Comparison of ENCODE assay signal across 17 cellular contexts in genomic region chr4:53589511-53589910, GRCh38. TPM values are rescaled to one million over a fixed set of nuclear protein-coding genes. Genes with fewer than 3 reads are reported as not detected.
A peak's percentile ranks its signal among the peaks of the same experiment; 100 is the strongest.
DNase-seq lines count a peak whose midpoint lies in the region; ATAC-seq and TF ChIP-seq lines count a peak whose summit lies in the region.
"Had no signal": no experiment of that assay in that cellular context is flagged by ENCODE, and none has a peak within 500 bp of the region (broad histone marks: within the 10 kb centered on the region; RNA-seq: fewer than 3 reads in every experiment).

No MANE protein-coding gene starts in this region.

- H3K36me3 Mint-ChIP-seq in type B pancreatic cell, result peaks cover 5% of the 10 kb centered on the region
- H3K36me3 Mint-ChIP-seq in stimulated activated naive B cell treated with anti-CD40 and anti-IgM and Interleukin-4, amounts not matched to agents 10 μg/mL and 1 μg/mL and 100 μg/mL, for 72 hours, result no peaks in the 10 kb centered on the region

- DNase-seq in NOMO-1 treated with DMSO at 0.1 percent for 48 hours (lab: John Stamatoyannopoulos, UW; ENCODE audit: unreplicated experiment) (peak; percentile 3), NOMO-1 (lab: John Stamatoyannopoulos, UW; ENCODE audit: unreplicated experiment in 2 of 2) (no peak), fibroblast of the aortic adventitia (ENCODE audit: low read depth) (peak; percentile 23), type B pancreatic cell (ENCODE audit: extremely low spot score, unreplicated experiment) (no peak)
- no peak for DNase-seq in stimulated activated naive B cell treated with anti-CD40 and anti-IgM and Interleukin-4, amounts not matched to agents 10 μg/mL and 1 μg/mL and 100 μg/mL, for 72 hours
- DNase-seq: 8988T, DMS79 treated with DMSO at 0.1 percent for 48 hours, HFFc6, Karpas-422, NCI-H1105 treated with DMSO at 0.1 percent for 48 hours, NCI-H187, NCI-H446, NCI-H774, SHP77 treated with DMSO at 0.1 percent for 48 hours had no signal

- peaks cover 51% of the 10 kb centered on the region for H3K4me1 Mint-ChIP-seq in type B pancreatic cell (ENCODE audit: unreplicated experiment)
- peaks cover 10 to 21% of the 10 kb centered on the region in 2 donors for H3K4me1 Mint-ChIP-seq in stimulated activated naive B cell treated with anti-CD40 and anti-IgM and Interleukin-4, amounts not matched to agents 10 μg/mL and 1 μg/mL and 100 μg/mL, for 72 hours

- H3K9me3 Mint-ChIP-seq in type B pancreatic cell, result peaks cover 5% of the 10 kb centered on the region
- H3K9me3 Mint-ChIP-seq in stimulated activated naive B cell treated with anti-CD40 and anti-IgM and Interleukin-4, amounts not matched to agents 10 μg/mL and 1 μg/mL and 100 μg/mL, for 72 hours, result no peaks in the 10 kb centered on the region
- H3K9me3 Mint-ChIP-seq: HFFc6 had no signal

- H3K4me3 ChIP-seq in fibroblast of the aortic adventitia (ENCODE audit: low read depth, low read length) (no peak overlapping the region), mucosa of rectum (ENCODE audit: low read length in 2 of 2) (peak overlapping the region; percentile 58 to 84)

- H3K27ac ChIP-seq in mucosa of rectum (ENCODE audit: low read depth in 2 of 2, low read length in 2 of 2), result peak overlapping the region in 1 of 2 donors; percentile 84

- peak overlapping the region; percentile 52 for H3K4me3 Mint-ChIP-seq in type B pancreatic cell
- H3K4me3 Mint-ChIP-seq in stimulated activated naive B cell treated with anti-CD40 and anti-IgM and Interleukin-4, amounts not matched to agents 10 μg/mL and 1 μg/mL and 100 μg/mL, for 72 hours, result no peak overlapping the region
- H3K4me3 Mint-ChIP-seq: HFFc6 had no signal

- H3K9ac ChIP-seq in mucosa of rectum (ENCODE audit: low read depth in 1 of 2, low read length in 2 of 2), result peak overlapping the region in 1 of 2 donors; percentile 72

- H3K9me3 ChIP-seq in mucosa of rectum (ENCODE audit: control insufficient read depth in 2 of 2, low read length in 2 of 2), result no peaks in the 10 kb centered on the region

- no peaks in the 10 kb centered on the region for H3K36me3 ChIP-seq in mucosa of rectum (ENCODE audit: control insufficient read depth in 2 of 2, insufficient read depth in 2 of 2, low read length in 2 of 2)

- no peaks in the 10 kb centered on the region for H3K27me3 ChIP-seq in mucosa of rectum (ENCODE audit: control insufficient read depth in 2 of 2, insufficient read depth in 2 of 2, low read length in 2 of 2)

- peaks cover 12 to 49% of the 10 kb centered on the region in 2 donors for H3K4me1 ChIP-seq in mucosa of rectum (ENCODE audit: control insufficient read depth in 2 of 2, insufficient read depth in 2 of 2, low read length in 2 of 2)

- no peak for ATAC-seq in stimulated activated naive B cell treated with anti-CD40 and anti-IgM and Interleukin-4, amounts not matched to agents 10 μg/mL and 1 μg/mL and 100 μg/mL, for 72 hours (replicated peaks)
- ATAC-seq in GM18520 (IDR thresholded peaks at IDR 0.05; ENCODE audit: unreplicated experiment), result no peak
- no peak for ATAC-seq in HG03520 (IDR thresholded peaks at IDR 0.05; ENCODE audit: unreplicated experiment)

- H3K27me3 Mint-ChIP-seq in type B pancreatic cell, result peaks cover 7% of the 10 kb centered on the region
- H3K27me3 Mint-ChIP-seq in stimulated activated naive B cell treated with anti-CD40 and anti-IgM and Interleukin-4, amounts not matched to agents 10 μg/mL and 1 μg/mL and 100 μg/mL, for 72 hours, result peaks cover 28 to 30% of the 10 kb centered on the region in 2 donors

- TF ChIP-seq CTCF in fibroblast of the aortic adventitia (IDR thresholded peaks at IDR 0.05; ENCODE audit: insufficient read depth, low read length) (no peak), type B pancreatic cell (conservative IDR thresholded peaks at IDR 0.05) (no peak)

- peak overlapping the region; percentile 93 for H3K27ac Mint-ChIP-seq in type B pancreatic cell
- no peak overlapping the region for H3K27ac Mint-ChIP-seq in stimulated activated naive B cell treated with anti-CD40 and anti-IgM and Interleukin-4, amounts not matched to agents 10 μg/mL and 1 μg/mL and 100 μg/mL, for 72 hours
- H3K27ac Mint-ChIP-seq: HFFc6 had no signal

RNA-seq across cellular contexts. Expression of gene LNX1, which starts 1.8 kb away (rescaled TPM):
- 1.6 and 3.5 TPM in 2 replicates for total RNA-seq in fibroblast of the aortic adventitia (ENCODE audit: low replicate concordance)
- total RNA-seq in type B pancreatic cell (ENCODE audit: low replicate concordance), result 5.3 and 7.4 TPM in 2 replicates

Comparison
In these comparisons a context has a peak if more than half of its experiments do, and no peak if none do; other contexts are left out.
1. DNase-seq: peak in NOMO-1 treated with DMSO at 0.1 percent for 48 hours (single experiment) and fibroblast of the aortic adventitia (single experiment); none in NOMO-1 (0 of 2), type B pancreatic cell (single experiment) and stimulated activated naive B cell treated with anti-CD40 and anti-IgM and Interleukin-4, amounts not matched to agents 10 μg/mL and 1 μg/mL and 100 μg/mL, for 72 hours (single experiment).